In genomic region chr10:93481931-93482834, GRCh38 we compare ENCODE assay signal across 8 cellular contexts. TPM values are rescaled to one million over a fixed set of nuclear protein-coding genes. Genes with fewer than 3 reads are reported as not detected.
DNase-seq lines count a peak whose midpoint lies in the region; ATAC-seq and TF ChIP-seq lines count a peak whose summit lies in the region.

A gene with protein sequence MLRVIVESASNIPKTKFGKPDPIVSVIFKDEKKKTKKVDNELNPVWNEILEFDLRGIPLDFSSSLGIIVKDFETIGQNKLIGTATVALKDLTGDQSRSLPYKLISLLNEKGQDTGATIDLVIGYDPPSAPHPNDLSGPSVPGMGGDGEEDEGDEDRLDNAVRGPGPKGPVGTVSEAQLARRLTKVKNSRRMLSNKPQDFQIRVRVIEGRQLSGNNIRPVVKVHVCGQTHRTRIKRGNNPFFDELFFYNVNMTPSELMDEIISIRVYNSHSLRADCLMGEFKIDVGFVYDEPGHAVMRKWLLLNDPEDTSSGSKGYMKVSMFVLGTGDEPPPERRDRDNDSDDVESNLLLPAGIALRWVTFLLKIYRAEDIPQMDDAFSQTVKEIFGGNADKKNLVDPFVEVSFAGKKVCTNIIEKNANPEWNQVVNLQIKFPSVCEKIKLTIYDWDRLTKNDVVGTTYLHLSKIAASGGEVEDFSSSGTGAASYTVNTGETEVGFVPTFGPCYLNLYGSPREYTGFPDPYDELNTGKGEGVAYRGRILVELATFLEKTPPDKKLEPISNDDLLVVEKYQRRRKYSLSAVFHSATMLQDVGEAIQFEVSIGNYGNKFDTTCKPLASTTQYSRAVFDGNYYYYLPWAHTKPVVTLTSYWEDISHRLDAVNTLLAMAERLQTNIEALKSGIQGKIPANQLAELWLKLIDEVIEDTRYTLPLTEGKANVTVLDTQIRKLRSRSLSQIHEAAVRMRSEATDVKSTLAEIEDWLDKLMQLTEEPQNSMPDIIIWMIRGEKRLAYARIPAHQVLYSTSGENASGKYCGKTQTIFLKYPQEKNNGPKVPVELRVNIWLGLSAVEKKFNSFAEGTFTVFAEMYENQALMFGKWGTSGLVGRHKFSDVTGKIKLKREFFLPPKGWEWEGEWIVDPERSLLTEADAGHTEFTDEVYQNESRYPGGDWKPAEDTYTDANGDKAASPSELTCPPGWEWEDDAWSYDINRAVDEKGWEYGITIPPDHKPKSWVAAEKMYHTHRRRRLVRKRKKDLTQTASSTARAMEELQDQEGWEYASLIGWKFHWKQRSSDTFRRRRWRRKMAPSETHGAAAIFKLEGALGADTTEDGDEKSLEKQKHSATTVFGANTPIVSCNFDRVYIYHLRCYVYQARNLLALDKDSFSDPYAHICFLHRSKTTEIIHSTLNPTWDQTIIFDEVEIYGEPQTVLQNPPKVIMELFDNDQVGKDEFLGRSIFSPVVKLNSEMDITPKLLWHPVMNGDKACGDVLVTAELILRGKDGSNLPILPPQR (N-terminal part only) (minus strand): TSS chr10:93482334. CDS start chr10:93482194, 140 bp downstream.

- TF ChIP-seq POLR2A in prostate gland (IDR thresholded peaks at IDR 0.05) = peak; percentile 70

- H3K9me3 ChIP-seq in right atrium auricular region (no peaks in the 10 kb centered on the region), prostate gland (no peaks in the 10 kb centered on the region)

- no peaks in the 10 kb centered on the region for H3K36me3 ChIP-seq in right atrium auricular region
- H3K36me3 ChIP-seq in prostate gland = no peaks in the 10 kb centered on the region

- peak; percentile 88 for ATAC-seq in GM21786 (IDR thresholded peaks at IDR 0.05; ENCODE audit: unreplicated experiment)

- in situ Hi-C loops in astrocyte of the spinal cord (cut with HindIII; ENCODE audit: low sequenced_read_pairs) = no loop called here

- H3K4me3 ChIP-seq in LNCaP clone FGC (ENCODE audit: low read depth, low read length) (peak within 1 kb of the TSS; percentile 58), astrocyte of the spinal cord (ENCODE audit: low read depth, low read length) (peak within 1 kb of the TSS; percentile 89), right atrium auricular region (peak within 1 kb of the TSS; percentile 41 to 52), prostate gland (peak within 1 kb of the TSS; percentile 35 to 44)

- H3K4me1 ChIP-seq in right atrium auricular region (peaks cover 0 to 9% of the 10 kb centered on the region in 2 donors), prostate gland (replicated peaks) (no peaks in the 10 kb centered on the region)

- DNase-seq in EL (peak; percentile 88), LNCaP clone FGC (ENCODE audit: low read depth) (peak; percentile 52), SKM-1 (lab: John Stamatoyannopoulos, UW; ENCODE audit: unreplicated experiment) (peak; percentile 72), astrocyte of the spinal cord (ENCODE audit: low read depth, low spot score) (peak; percentile 93), right atrium auricular region (ENCODE audit: low spot score) (peak; percentile 75), prostate gland (ENCODE audit: low spot score) (peak; percentile 70)
- no peak for DNase-seq in NK-92 treated with Interleukin-12 subunit alpha and Interleukin-12 subunit beta, amount 100 ng/mL, for 24 hours (lab: John Stamatoyannopoulos, UW)

- WGBS in prostate gland = under 1% methylated on average over 31 of the region's 31 CpGs

- intact Hi-C loops in prostate gland (cut with DNase I) = loop anchor here (1.0 to 2.0 kb wide), 3 partner anchors 19 to 105 kb away; no protein-coding TSS in a partner anchor

- H3K27ac ChIP-seq in right atrium auricular region = peak within 1 kb of the TSS; percentile 68 to 86
- peak within 1 kb of the TSS; percentile 88 for H3K27ac ChIP-seq in prostate gland

- peak; percentile 84 for TF ChIP-seq CTCF in LNCaP clone FGC (IDR thresholded peaks at IDR 0.05; ENCODE audit: control insufficient read depth, extremely low read depth, insufficient read depth)
- TF ChIP-seq CTCF in astrocyte of the spinal cord (IDR thresholded peaks at IDR 0.05; ENCODE audit: low read depth, low read length) = peak; percentile 62
- peak; percentile 45 to 69 for TF ChIP-seq CTCF in right atrium auricular region (IDR thresholded peaks at IDR 0.05)
- peak; percentile 5 to 79 (median 64) for TF ChIP-seq CTCF in prostate gland (IDR thresholded peaks at IDR 0.05)

- H3K27me3 ChIP-seq in right atrium auricular region (no peaks in the 10 kb centered on the region), prostate gland (replicated peaks; ENCODE audit: insufficient read depth) (no peaks in the 10 kb centered on the region)

RNA-seq across cellular contexts. Expression of the gene that starts here (rescaled TPM):
- 10 to 100 TPM; 13.4 to 14.1 TPM for total RNA-seq in right atrium auricular region
- 10 to 100 TPM; 84.4 to 85.0 TPM for total RNA-seq in prostate gland

Comparison
In these comparisons a context has a peak if more than half of its experiments do, and no peak if none do; other contexts are left out.
1. RNA of the gene that starts here (total RNA-seq): 84.4 to 85.0 TPM in prostate gland; 13.4 to 14.1 TPM in right atrium auricular region; every median in the first group is over 4 times any median in the second.
2. Peak in every context shown above with its lines, with median percentiles within 50 percentile points of each other: H3K4me3 ChIP-seq and CTCF ChIP-seq.